Comparison of ENCODE assay signal across 20 cellular contexts in the genomic region with DNA sequence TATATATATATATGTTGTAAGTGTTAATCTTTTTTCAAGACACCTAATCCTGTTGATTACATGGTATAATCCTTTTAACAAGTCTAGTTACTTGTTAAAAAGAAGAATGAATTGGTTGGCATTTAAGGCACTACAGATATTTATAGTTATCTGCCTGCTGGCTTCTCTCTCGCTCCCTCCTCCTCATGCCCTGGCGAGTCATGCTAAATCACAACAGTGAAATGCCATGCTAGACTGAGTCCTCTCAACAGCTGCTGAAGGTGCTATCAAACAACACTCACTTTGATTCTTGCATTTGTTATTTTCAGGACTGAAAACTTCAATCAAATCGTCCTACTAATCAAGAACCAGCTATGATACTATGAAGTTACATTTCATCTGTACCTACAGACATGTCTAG. TPM values are rescaled to one million over a fixed set of nuclear protein-coding genes. Genes with fewer than 3 reads are reported as not detected.
DNase-seq lines count a peak whose midpoint lies in the region; ATAC-seq and TF ChIP-seq lines count a peak whose summit lies in the region.
"Had no signal": no experiment of that assay in that cellular context is flagged by ENCODE, and none has a peak within 500 bp of the region (broad histone marks: within the 10 kb centered on the region; RNA-seq: fewer than 3 reads in every experiment).

No MANE protein-coding gene starts in this region.

- intact Hi-C loops in Right ventricle myocardium superior (cut with DNase I), result no loop called here
- intact Hi-C loops in activated CD4-positive, alpha-beta T cell treated with anti-CD3 and anti-CD28 coated beads, Interleukin-2, amount 10 ng/mL, durations not matched to agents 24 days and 14 days (cut with micrococcal nuclease), result no loop called here

- H3K4me1 Mint-ChIP-seq in activated CD4-positive, alpha-beta T cell treated with anti-CD3 and anti-CD28 coated beads, Interleukin-2, amount 10 ng/mL, durations not matched to agents 24 days and 14 days, result no peaks in the 10 kb centered on the region
- H3K4me1 Mint-ChIP-seq: CD8-positive, alpha-beta memory T cell had no signal

- H3K27ac Mint-ChIP-seq in activated CD4-positive, alpha-beta T cell treated with anti-CD3 and anti-CD28 coated beads, Interleukin-2, amount 10 ng/mL, durations not matched to agents 24 days and 14 days, result no peak overlapping the region
- H3K27ac Mint-ChIP-seq: activated naive CD4-positive, alpha-beta T cell treated with anti-CD3 and anti-CD28 coated beads for 36 hours; CD8-positive, alpha-beta memory T cell had no signal

- in situ Hi-C loops in SK-MEL-5 (cut with HindIII; ENCODE audit: low pct_unique_long_range_greater_than_20kb, low sequenced_read_pairs), result no loop called here

- H3K36me3 Mint-ChIP-seq in activated CD4-positive, alpha-beta T cell treated with anti-CD3 and anti-CD28 coated beads, Interleukin-2, amount 10 ng/mL, durations not matched to agents 24 days and 14 days (ENCODE audit: low read depth), result no peaks in the 10 kb centered on the region
- H3K36me3 Mint-ChIP-seq: CD8-positive, alpha-beta memory T cell had no signal

- H3K27ac ChIP-seq in WERI-Rb-1, result no peak overlapping the region
- H3K27ac ChIP-seq: testis, VCaP had no signal

- no peak overlapping the region for H3K4me3 Mint-ChIP-seq in activated CD4-positive, alpha-beta T cell treated with anti-CD3 and anti-CD28 coated beads, Interleukin-2, amount 10 ng/mL, durations not matched to agents 24 days and 14 days
- H3K4me3 Mint-ChIP-seq: activated naive CD4-positive, alpha-beta T cell treated with anti-CD3 and anti-CD28 coated beads for 36 hours; CD8-positive, alpha-beta memory T cell had no signal

- peaks cover 12% of the 10 kb centered on the region for H3K27me3 Mint-ChIP-seq in activated CD4-positive, alpha-beta T cell treated with anti-CD3 and anti-CD28 coated beads, Interleukin-2, amount 10 ng/mL, durations not matched to agents 24 days and 14 days

- DNase-seq in DMS53 (lab: John Stamatoyannopoulos, UW) (peak; percentile 48), SK-MEL-5 (ENCODE audit: low read depth, low spot score) (peak; percentile 2), Right ventricle myocardium superior (peak; percentile 44), renal cortical epithelial cell (ENCODE audit: low read depth) (peak; percentile 77), WERI-Rb-1 (no peak)
- no peak for DNase-seq in activated CD4-positive, alpha-beta T cell treated with anti-CD3 and anti-CD28 coated beads, Interleukin-2, amount 10 ng/mL, durations not matched to agents 24 days and 14 days
- DNase-seq: activated CD4-positive, alpha-beta T cell treated with anti-CD3 and anti-CD28 coated beads, Interleukin-2, amount 50 U/mL, for 48 hours; activated naive CD4-positive, alpha-beta T cell treated with anti-CD3 and anti-CD28 coated beads for 36 hours; CD8-positive, alpha-beta memory T cell; KBM-7; NCI-H1092 treated with DMSO at 0.1 percent for 48 hours; NCI-H2081 treated with DMSO at 0.1 percent for 48 hours; NCI-H524 treated with DMSO at 0.1 percent for 48 hours; testis had no signal

- ATAC-seq in Right ventricle myocardium superior (ENCODE audit: poor library complexity) (peak; percentile 77), HG02623 (IDR thresholded peaks at IDR 0.05; ENCODE audit: unreplicated experiment) (no peak), HG03039 (IDR thresholded peaks at IDR 0.05; ENCODE audit: unreplicated experiment) (no peak)
- ATAC-seq: left lobe of liver had no signal

- no peaks in the 10 kb centered on the region for H3K36me3 ChIP-seq in WERI-Rb-1

- no peak for TF ChIP-seq CTCF in WERI-Rb-1 (IDR thresholded peaks at IDR 0.05; ENCODE audit: low read depth, low read length)

- no peak overlapping the region for H3K4me3 ChIP-seq in WERI-Rb-1 (ENCODE audit: low read depth, low read length)
- H3K4me3 ChIP-seq: testis had no signal

- H3K9me3 ChIP-seq in WERI-Rb-1 (ENCODE audit: severe bottlenecking), result no peaks in the 10 kb centered on the region
- H3K9me3 ChIP-seq: testis had no signal

- no peaks in the 10 kb centered on the region for H3K27me3 ChIP-seq in WERI-Rb-1 (ENCODE audit: insufficient read depth, low read depth, severe bottlenecking)
- H3K27me3 ChIP-seq: testis had no signal

- H3K9me3 Mint-ChIP-seq in activated CD4-positive, alpha-beta T cell treated with anti-CD3 and anti-CD28 coated beads, Interleukin-2, amount 10 ng/mL, durations not matched to agents 24 days and 14 days, result no peaks in the 10 kb centered on the region
- H3K9me3 Mint-ChIP-seq: activated naive CD4-positive, alpha-beta T cell treated with anti-CD3 and anti-CD28 coated beads for 36 hours; CD8-positive, alpha-beta memory T cell had no signal

RNA-seq across cellular contexts. Expression of a gene that starts 15.4 kb away (rescaled TPM):
- total RNA-seq in SK-MEL-5 (2014; rRNA removed; shearing (Covaris generic)), result 0.13 TPM in 1 of 2 replicates, not detected in the other
- polyA plus RNA-seq in SK-MEL-5 (2015; cell fraction: cytosol; rRNA removed), result 0.06 TPM in 1 of 2 replicates, not detected in the other
- 0.07 TPM in 1 of 2 replicates, not detected in the other for polyA plus RNA-seq in SK-MEL-5 (2015; cell fraction: nucleus; rRNA removed)
- total RNA-seq in Right ventricle myocardium superior (754 TPM), renal cortical epithelial cell (under 0.01 TPM in 1 of 2 replicates, not detected in the other)
- total RNA-seq in activated CD4-positive, alpha-beta T cell treated with anti-CD3 and anti-CD28 coated beads, Interleukin-2, amount 10 ng/mL, durations not matched to agents 24 days and 14 days, result not detected in 2 replicates
- total RNA-seq: activated naive CD4-positive, alpha-beta T cell treated with anti-CD3 and anti-CD28 coated beads for 36 hours; CD8-positive, alpha-beta memory T cell; mononuclear cell; T-helper 1 cell treated with Interleukin-12 subunit alpha and Interleukin-12 subunit beta and Interleukin-4 antibody, amounts not matched to agents 30 ng/mL and 1 ng/mL, for 36 hours had no signal
- polyA plus RNA-seq: CD8-positive, alpha-beta memory T cell had no signal

RNA-seq across cellular contexts. Expression of a gene that starts 31.2 kb away (rescaled TPM):
- 15.0 and 18.8 TPM in 2 replicates for total RNA-seq in SK-MEL-5 (2014; rRNA removed; shearing (Covaris generic))
- 11.2 and 14.3 TPM in 2 replicates for polyA plus RNA-seq in SK-MEL-5 (2015; cell fraction: cytosol; rRNA removed)
- 9.0 and 16.5 TPM in 2 replicates for polyA plus RNA-seq in SK-MEL-5 (2015; cell fraction: nucleus; rRNA removed)
- total RNA-seq in Right ventricle myocardium superior (12.9 TPM), renal cortical epithelial cell (41.2 and 48.6 TPM in 2 replicates)
- 15.6 and 16.3 TPM in 2 replicates for total RNA-seq in activated CD4-positive, alpha-beta T cell treated with anti-CD3 and anti-CD28 coated beads, Interleukin-2, amount 10 ng/mL, durations not matched to agents 24 days and 14 days

Comparison
In these comparisons a context has a peak if more than half of its experiments do, and no peak if none do; other contexts are left out.
1. DNase-seq: peak in DMS53 (single experiment), SK-MEL-5 (single experiment), Right ventricle myocardium superior (single experiment) and renal cortical epithelial cell (single experiment); none in activated CD4-positive, alpha-beta T cell treated with anti-CD3 and anti-CD28 coated beads, Interleukin-2, amount 10 ng/mL, durations not matched to agents 24 days and 14 days (single experiment) and WERI-Rb-1 (single experiment).
2. RNA of a gene that starts 15.4 kb away (total RNA-seq): 754 TPM in Right ventricle myocardium superior (single experiment); 0.13 TPM in SK-MEL-5, under 0.01 TPM in renal cortical epithelial cell and not detected in activated CD4-positive, alpha-beta T cell treated with anti-CD3 and anti-CD28 coated beads, Interleukin-2, amount 10 ng/mL, durations not matched to agents 24 days and 14 days; every median in the first group is over 100 times any median in the second.